ENCODE assay signal across 8 cellular contexts in genomic region chr17:31489295-31490018, GRCh38.
DNase-seq lines count a peak whose midpoint lies in the region; ATAC-seq and TF ChIP-seq lines count a peak whose summit lies in the region.

No MANE protein-coding gene starts in this region.

- peak; percentile 13 for DNase-seq in activated T-cell treated with anti-CD3 and anti-CD28 coated beads, Interleukin-2, amount 50 U/mL, for 4 hours
- no peak for DNase-seq in activated T-cell treated with anti-CD3 and anti-CD28 coated beads, Interleukin-2, amount 50 U/mL, for 1 hour
- peak in 1 of 2 donors; percentile 77 for DNase-seq in left lung
- no peak for DNase-seq in type B pancreatic cell (ENCODE audit: extremely low spot score, unreplicated experiment)
- DNase-seq in effector CD4-positive, alpha-beta T cell = no peak
- no peak for DNase-seq in HEK293T (ENCODE audit: extremely low spot score)
- DNase-seq in central memory CD4-positive, alpha-beta T cell = no peak

- POLR2A ChIA-PET in HEK293T (lab: Yijun Ruan, JAX) = no interaction called here

- no peak for ATAC-seq in activated T-cell treated with anti-CD3 and anti-CD28 coated beads, Interleukin-2, amount 50 U/mL, for 4 hours
- peak; percentile 60 for ATAC-seq in left lung

- TF ChIP-seq CTCF in left lung (IDR thresholded peaks at IDR 0.05) (no peak), type B pancreatic cell (conservative IDR thresholded peaks at IDR 0.05) (no peak)

- peak overlapping the region; percentile 85 for H3K4me3 Mint-ChIP-seq in activated T-cell treated with anti-CD3 and anti-CD28 coated beads, Interleukin-2, amount 50 U/mL, for 4 hours
- peak overlapping the region; percentile 91 for H3K4me3 Mint-ChIP-seq in activated naive CD4-positive, alpha-beta T cell treated with anti-CD3 and anti-CD28 coated beads, Interleukin-2, amount 50 U/mL, for 24 hours
- H3K4me3 Mint-ChIP-seq in type B pancreatic cell = peak overlapping the region; percentile 91

- H3K9me3 ChIP-seq in left lung = no peaks in the 10 kb centered on the region

- H3K36me3 Mint-ChIP-seq in activated T-cell treated with anti-CD3 and anti-CD28 coated beads, Interleukin-2, amount 50 U/mL, for 4 hours (ENCODE audit: insufficient read depth) = no peaks in the 10 kb centered on the region
- H3K36me3 Mint-ChIP-seq in activated naive CD4-positive, alpha-beta T cell treated with anti-CD3 and anti-CD28 coated beads, Interleukin-2, amount 50 U/mL, for 24 hours = peaks cover 2% of the 10 kb centered on the region
- H3K36me3 Mint-ChIP-seq in type B pancreatic cell = peaks cover 3% of the 10 kb centered on the region

- intact Hi-C loops in left lung (cut with DNase I) = no loop called here

- H3K27me3 ChIP-seq in left lung = peaks cover 0 to 31% of the 10 kb centered on the region in 2 donors

- H3K4me3 ChIP-seq in left lung = peak overlapping the region in 1 of 2 donors; percentile 69

- no peak overlapping the region for H3K27ac ChIP-seq in left lung

- CTCF ChIA-PET in HEK293T (lab: Yijun Ruan, JAX) = no interaction called here

- no peaks in the 10 kb centered on the region for H3K27me3 Mint-ChIP-seq in activated T-cell treated with anti-CD3 and anti-CD28 coated beads, Interleukin-2, amount 50 U/mL, for 4 hours (ENCODE audit: low read depth)
- no peaks in the 10 kb centered on the region for H3K27me3 Mint-ChIP-seq in activated naive CD4-positive, alpha-beta T cell treated with anti-CD3 and anti-CD28 coated beads, Interleukin-2, amount 50 U/mL, for 24 hours
- H3K27me3 Mint-ChIP-seq in type B pancreatic cell = peaks cover 24% of the 10 kb centered on the region

- no peaks in the 10 kb centered on the region for H3K9me3 Mint-ChIP-seq in activated T-cell treated with anti-CD3 and anti-CD28 coated beads, Interleukin-2, amount 50 U/mL, for 4 hours
- H3K9me3 Mint-ChIP-seq in activated naive CD4-positive, alpha-beta T cell treated with anti-CD3 and anti-CD28 coated beads, Interleukin-2, amount 50 U/mL, for 24 hours = no peaks in the 10 kb centered on the region
- no peaks in the 10 kb centered on the region for H3K9me3 Mint-ChIP-seq in type B pancreatic cell

- H3K4me1 Mint-ChIP-seq in activated T-cell treated with anti-CD3 and anti-CD28 coated beads, Interleukin-2, amount 50 U/mL, for 4 hours (ENCODE audit: low read depth) = peaks cover 67% of the 10 kb centered on the region
- H3K4me1 Mint-ChIP-seq in activated naive CD4-positive, alpha-beta T cell treated with anti-CD3 and anti-CD28 coated beads, Interleukin-2, amount 50 U/mL, for 24 hours = peaks cover 65% of the 10 kb centered on the region
- H3K4me1 Mint-ChIP-seq in type B pancreatic cell (ENCODE audit: unreplicated experiment) = peaks cover 30% of the 10 kb centered on the region

- no peaks in the 10 kb centered on the region for H3K36me3 ChIP-seq in left lung

- peaks cover 13 to 72% of the 10 kb centered on the region in 2 donors for H3K4me1 ChIP-seq in left lung

- H3K27ac Mint-ChIP-seq in activated naive CD4-positive, alpha-beta T cell treated with anti-CD3 and anti-CD28 coated beads, Interleukin-2, amount 50 U/mL, for 24 hours = peak overlapping the region; percentile 71
- peak overlapping the region; percentile 81 for H3K27ac Mint-ChIP-seq in type B pancreatic cell

TF ChIP-seq in HEK293T, 16 proteins besides CTCF, POLR2A, EP300 and RAD21:
- TF ChIP-seq TARDBP (IDR thresholded peaks at IDR 0.05) = no peak
- no peak for TF ChIP-seq LEF1 (IDR thresholded peaks at IDR 0.05; ENCODE audit: borderline replicate concordance)
- no peak for TF ChIP-seq SP1 (IDR thresholded peaks at IDR 0.05)
- TF ChIP-seq FOXK2 (IDR thresholded peaks at IDR 0.05) = no peak
- no peak for TF ChIP-seq ZNF384 (IDR thresholded peaks at IDR 0.05)
- TF ChIP-seq ELF4 (IDR thresholded peaks at IDR 0.05) = no peak
- no peak for TF ChIP-seq SUZ12 (IDR thresholded peaks at IDR 0.05)
- no peak for TF ChIP-seq BHLHE40 (IDR thresholded peaks at IDR 0.05; ENCODE audit: borderline replicate concordance)
- TF ChIP-seq NFRKB (IDR thresholded peaks at IDR 0.05) = no peak
- TF ChIP-seq FOXM1 (IDR thresholded peaks at IDR 0.05; ENCODE audit: borderline replicate concordance) = no peak
